Comparison of ENCODE assay signal across 1 cellular context in the genomic region with DNA sequence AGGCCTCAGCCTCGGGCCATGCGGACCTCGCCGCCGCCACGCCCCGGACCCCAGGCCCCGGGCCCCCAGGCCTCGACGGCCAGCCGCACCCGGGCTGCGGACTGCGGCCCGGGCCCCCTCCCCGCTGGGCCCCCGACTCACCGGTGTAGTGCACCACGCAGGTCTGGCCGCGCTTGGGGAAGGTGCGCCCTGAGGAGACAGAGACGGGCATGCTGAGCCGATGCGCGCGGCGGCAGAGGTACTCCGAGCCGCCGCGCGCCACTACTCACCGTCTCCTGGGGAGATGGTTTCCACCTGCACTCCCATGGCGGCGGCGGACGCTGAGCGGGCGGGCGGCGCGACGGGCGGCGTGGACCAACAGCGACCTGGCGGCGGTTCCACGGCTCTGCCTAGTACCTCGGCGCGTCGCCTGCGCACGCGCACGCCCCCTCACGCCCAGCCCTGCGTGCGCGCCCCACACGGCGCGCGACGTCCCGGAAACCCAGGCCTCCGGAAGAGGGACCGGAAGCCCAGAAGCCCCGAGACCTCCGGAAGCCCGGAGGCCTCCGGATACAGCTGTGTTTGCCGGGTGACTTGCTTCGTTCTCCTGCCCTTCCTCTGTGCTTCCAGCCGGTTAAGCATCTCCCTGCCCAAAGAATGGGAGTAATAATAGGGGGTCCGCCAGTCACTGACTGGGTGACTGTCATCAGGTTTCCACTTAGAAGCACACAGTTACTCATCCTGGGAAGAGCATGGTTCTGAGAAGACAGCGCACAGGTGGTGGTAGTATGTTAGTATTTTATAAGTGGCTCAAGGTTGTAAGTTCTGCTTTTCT.
TF ChIP-seq lines count a peak whose summit lies in the region.

A gene (minus strand): TSS at position 362 of the 814 bp plus-strand sequence. CDS start 56 bp downstream, at position 306.

TF ChIP-seq in IMR-90, 13 proteins besides CTCF, POLR2A, EP300 and RAD21 (continued from another document):
- TF ChIP-seq MXI1 (IDR thresholded peaks at IDR 0.05; ENCODE audit: borderline replicate concordance, low read depth, low read length), result peak; percentile 78
